In genomic region chr20:25257130-25257529, GRCh38 we compare ENCODE assay signal across 22 cellular contexts. TPM values are rescaled to one million over a fixed set of nuclear protein-coding genes. Genes with fewer than 3 reads are reported as not detected.
DNase-seq lines count a peak whose midpoint lies in the region; ATAC-seq, FAIRE-seq and TF ChIP-seq lines count a peak whose summit lies in the region.
"Had no signal": no experiment of that assay in that cellular context is flagged by ENCODE, and none has a peak within 500 bp of the region (broad histone marks: within the 10 kb centered on the region; RNA-seq: fewer than 3 reads in every experiment).

No MANE protein-coding gene starts in this region.

- H3K4ac ChIP-seq in mesendoderm (ENCODE audit: low read depth, low read length) = no peak overlapping the region

- H3K56ac ChIP-seq in mesendoderm (ENCODE audit: low read length) = no peak overlapping the region

- H3K18ac ChIP-seq in mesendoderm (ENCODE audit: low read length) = no peak overlapping the region

- H3K9me3 ChIP-seq in heart right ventricle (no peaks in the 10 kb centered on the region), kidney (ENCODE audit: control insufficient read depth in 1 of 2, low read length in 2 of 2) (no peaks in the 10 kb centered on the region), gastroesophageal sphincter (no peaks in the 10 kb centered on the region)
- H3K9me3 ChIP-seq: breast epithelium had no signal

- H4K5ac ChIP-seq in mesendoderm (ENCODE audit: low read length) = no peak overlapping the region

- no peak overlapping the region for H4K8ac ChIP-seq in mesendoderm (ENCODE audit: low read depth, low read length)

- H3K36me3 Mint-ChIP-seq in T-cell = peaks cover 28% of the 10 kb centered on the region

- intact Hi-C loops in heart right ventricle (cut with DNase I) = loop anchor here in 2 of 10 donors (10.0 kb wide), 2 partner anchors 62 to 182 kb away; partner anchors contain the start of gene ENTPD6 (in 1 of the 2)
- intact Hi-C loops in left cardiac atrium (cut with DNase I) = loop anchor here in 1 of 2 donors (5.0 to 10.0 kb wide), 2 partner anchors 35 to 262 kb away; partner anchors contain the start of gene APMAP
- intact Hi-C loops in kidney (cut with DNase I) = no loop called here

- H3K27me3 ChIP-seq in heart right ventricle = no peaks in the 10 kb centered on the region
- no peaks in the 10 kb centered on the region for H3K27me3 ChIP-seq in mesendoderm (ENCODE audit: insufficient read depth, low read length, poor library complexity)
- no peaks in the 10 kb centered on the region for H3K27me3 ChIP-seq in gastroesophageal sphincter
- H3K27me3 ChIP-seq: breast epithelium had no signal

- H3K36me3 ChIP-seq in heart right ventricle (peaks cover 0 to 55% (median 8%) of the 10 kb centered on the region in 9 donors), kidney (ENCODE audit: control insufficient read depth in 1 of 2, insufficient read depth in 2 of 2, low read length in 2 of 2) (peaks cover 0 to 4% of the 10 kb centered on the region in 2 donors), mesendoderm (ENCODE audit: control insufficient read depth, insufficient read depth, low read length) (peaks cover 2% of the 10 kb centered on the region), gastroesophageal sphincter (peaks cover 0 to 42% of the 10 kb centered on the region in 2 donors)
- H3K36me3 ChIP-seq: breast epithelium had no signal

- no peak overlapping the region for H3K4me3 ChIP-seq in heart right ventricle
- H3K4me3 ChIP-seq in kidney (ENCODE audit: low read length in 2 of 2) = no peak overlapping the region
- no peak overlapping the region for H3K4me3 ChIP-seq in mesendoderm (ENCODE audit: low read length)
- no peak overlapping the region for H3K4me3 ChIP-seq in gastroesophageal sphincter
- H3K4me3 ChIP-seq: breast epithelium, SK-N-MC had no signal

- H3K23ac ChIP-seq in mesendoderm (ENCODE audit: low read length) = no peak overlapping the region

- POLR2A ChIA-PET in T-cell (lab: Charles Lee) = no interaction called here

- no peak overlapping the region for H3K4me3 Mint-ChIP-seq in T-cell
- H3K4me3 Mint-ChIP-seq: activated CD4-positive, alpha-beta T cell treated with anti-CD3 and anti-CD28 coated beads for 36 hours; activated CD8-positive, alpha-beta T cell treated with anti-CD3 and anti-CD28 coated beads, Interleukin-2, amount 10 ng/mL, durations not matched to agents 7 days and 5 days; activated naive CD4-positive, alpha-beta T cell treated with anti-CD3 and anti-CD28 coated beads, Interleukin-2, amount 10 ng/mL, durations not matched to agents 7 days and 5 days; T-helper 17 cell had no signal

- no peak for FAIRE-seq in kidney (lab: Jason Lieb, UNC)
- FAIRE-seq: D721Med, GM18507 had no signal

- CTCF ChIA-PET in T-cell (lab: Charles Lee) = no interaction called here

- no peak overlapping the region for H2BK15ac ChIP-seq in mesendoderm (replicated peaks; ENCODE audit: low read depth)

- TF ChIP-seq CTCF in heart right ventricle (IDR thresholded peaks at IDR 0.05) (no peak), kidney (IDR thresholded peaks at IDR 0.05; ENCODE audit: borderline replicate concordance, extremely low read depth, insufficient read depth) (no peak), gastroesophageal sphincter (IDR thresholded peaks at IDR 0.05) (no peak)

- ATAC-seq in heart right ventricle = no peak
- ATAC-seq in left cardiac atrium = no peak
- ATAC-seq in T-cell (replicated peaks in 1 of 4) = no peak
- ATAC-seq in GM21723 (IDR thresholded peaks at IDR 0.05; ENCODE audit: unreplicated experiment) = no peak
- ATAC-seq in GM21528 (IDR thresholded peaks at IDR 0.05; ENCODE audit: low FRiP score, unreplicated experiment) = no peak
- no peak for ATAC-seq in gastroesophageal sphincter
- ATAC-seq: activated CD4-positive, alpha-beta T cell treated with anti-CD3 and anti-CD28 coated beads for 36 hours; activated CD8-positive, alpha-beta T cell treated with anti-CD3 and anti-CD28 coated beads, Interleukin-2, amount 10 ng/mL, durations not matched to agents 7 days and 5 days; T-helper 17 cell had no signal

- no peak overlapping the region for H3K9ac ChIP-seq in kidney (ENCODE audit: low read length in 2 of 2)
- no peak overlapping the region for H3K9ac ChIP-seq in mesendoderm (ENCODE audit: low read length)

- peaks cover 25% of the 10 kb centered on the region for H3K79me1 ChIP-seq in mesendoderm (ENCODE audit: low read length)

- 51 to 69% methylated on average over 5 of the region's 5 CpGs for WGBS in heart right ventricle, 2 donors
- WGBS in mesendoderm (ENCODE audit: extremely low coverage, insufficient coverage, low lambda C conversion rate) = no CpG with 5 or more reads among the region's 5 CpGs
- WGBS in gastroesophageal sphincter (ENCODE audit: low coverage in 1 of 2), 2 donors = 81% methylated on average over 4 of the region's 5 CpGs; no CpG with 5 or more reads in 1 of the 2 donors

- no peak for DNase-seq in heart right ventricle
- DNase-seq in left cardiac atrium = no peak
- no peak for DNase-seq in T-cell
- DNase-seq in kidney = no peak
- DNase-seq in mesendoderm = no peak
- DNase-seq: activated CD4-positive, alpha-beta T cell treated with anti-CD3 and anti-CD28 coated beads for 36 hours; activated CD8-positive, alpha-beta T cell treated with anti-CD3 and anti-CD28 coated beads, Interleukin-2, amount 10 ng/mL, durations not matched to agents 7 days and 5 days; activated naive CD4-positive, alpha-beta T cell treated with anti-CD3 and anti-CD28 coated beads, Interleukin-2, amount 10 ng/mL, durations not matched to agents 7 days and 5 days; effector CD4-positive, alpha-beta T cell; erythroblast; KBM-7; MM.1S; NCI-H2029 treated with DMSO at 0.1 percent for 48 hours; NCI-H226; T-helper 17 cell had no signal

- TF ChIP-seq POLR2A in gastroesophageal sphincter (IDR thresholded peaks at IDR 0.05) = no peak

- H3K9me3 Mint-ChIP-seq in T-cell = no peaks in the 10 kb centered on the region
- H3K9me3 Mint-ChIP-seq: activated naive CD4-positive, alpha-beta T cell treated with anti-CD3 and anti-CD28 coated beads, Interleukin-2, amount 10 ng/mL, durations not matched to agents 7 days and 5 days had no signal

- H2AK5ac ChIP-seq in mesendoderm (ENCODE audit: low read length) = no peak overlapping the region

- no peak for TF ChIP-seq EP300 in gastroesophageal sphincter (IDR thresholded peaks at IDR 0.05)

- peaks cover 9 to 72% (median 61%) of the 10 kb centered on the region in 9 donors for H3K4me1 ChIP-seq in heart right ventricle
- peaks cover 26% of the 10 kb centered on the region in 2 donors for H3K4me1 ChIP-seq in kidney (ENCODE audit: control insufficient read depth in 1 of 2, insufficient read depth in 1 of 2, low read depth in 1 of 2, low read length in 2 of 2)
- peaks cover 2% of the 10 kb centered on the region for H3K4me1 ChIP-seq in mesendoderm (ENCODE audit: control insufficient read depth, low read depth, low read length)
- peaks cover 5 to 72% (median 33%) of the 10 kb centered on the region in 3 donors for H3K4me1 ChIP-seq in gastroesophageal sphincter
- H3K4me1 ChIP-seq: breast epithelium had no signal

- H3K27ac ChIP-seq in heart right ventricle = peak overlapping the region in 7 of 10 donors; percentile 51 to 98 (median 95)
- H3K27ac ChIP-seq in kidney (ENCODE audit: low read depth in 2 of 2, low read length in 2 of 2) = peak overlapping the region; percentile 5 to 51
- H3K27ac ChIP-seq in mesendoderm (ENCODE audit: low read depth, low read length) = no peak overlapping the region
- H3K27ac ChIP-seq in gastroesophageal sphincter = peak overlapping the region in 2 of 4 donors; percentile 53 to 99
- H3K27ac ChIP-seq: SK-N-MC had no signal

- peaks cover 41 to 74% (median 52%) of the 10 kb centered on the region in 3 donors for H3K4me1 Mint-ChIP-seq in T-cell

- H2BK120ac ChIP-seq in mesendoderm (ENCODE audit: low read depth, low read length) = no peak overlapping the region

- H2BK5ac ChIP-seq in mesendoderm (ENCODE audit: low read length) = no peak overlapping the region

- H3K79me2 ChIP-seq in mesendoderm (ENCODE audit: control insufficient read depth, insufficient read depth, low read length) = peaks cover 8% of the 10 kb centered on the region

- peak overlapping the region; percentile 3 to 71 for H3K27ac Mint-ChIP-seq in T-cell
- H3K27ac Mint-ChIP-seq: activated CD4-positive, alpha-beta T cell treated with anti-CD3 and anti-CD28 coated beads for 36 hours; activated CD8-positive, alpha-beta T cell treated with anti-CD3 and anti-CD28 coated beads, Interleukin-2, amount 10 ng/mL, durations not matched to agents 7 days and 5 days; activated naive CD4-positive, alpha-beta T cell treated with anti-CD3 and anti-CD28 coated beads, Interleukin-2, amount 10 ng/mL, durations not matched to agents 7 days and 5 days; T-helper 17 cell had no signal

- no peak overlapping the region for H3K4me2 ChIP-seq in mesendoderm (ENCODE audit: low read length)

- H3K27me3 Mint-ChIP-seq in T-cell = no peaks in the 10 kb centered on the region
- H3K27me3 Mint-ChIP-seq: activated CD4-positive, alpha-beta T cell treated with anti-CD3 and anti-CD28 coated beads for 36 hours; activated naive CD4-positive, alpha-beta T cell treated with anti-CD3 and anti-CD28 coated beads, Interleukin-2, amount 10 ng/mL, durations not matched to agents 7 days and 5 days; T-helper 17 cell had no signal

RNA-seq across cellular contexts. Expression of gene PYGB, which starts 9.2 kb away (rescaled TPM):
- total RNA-seq in heart right ventricle (100 to 1,000 TPM; 203 to 462 (median 276) TPM), left cardiac atrium (100 to 1,000 TPM; 103 to 152 TPM), T-cell (10 to 100 TPM; 29.7 to 53.4 (median 36.5) TPM), kidney (176 TPM), gastroesophageal sphincter (100 to 1,000 TPM; 131 to 663 (median 337) TPM)
- polyA plus RNA-seq in heart right ventricle (100 to 1,000 TPM in 1 of 2 donors, 10 to 100 TPM in 1; 83.1 to 250 TPM), kidney (ENCODE audit: insufficient read depth, low read depth, low replicate concordance) (50.9 TPM)
- 24.7 TPM for polyA plus RNA-seq in mesendoderm (2013, experiment 1 of 2)
- 24.4 TPM for polyA plus RNA-seq in mesendoderm (2013, experiment 2 of 2)
